ENCODE assay signal across 8 cellular contexts in the genomic region with DNA sequence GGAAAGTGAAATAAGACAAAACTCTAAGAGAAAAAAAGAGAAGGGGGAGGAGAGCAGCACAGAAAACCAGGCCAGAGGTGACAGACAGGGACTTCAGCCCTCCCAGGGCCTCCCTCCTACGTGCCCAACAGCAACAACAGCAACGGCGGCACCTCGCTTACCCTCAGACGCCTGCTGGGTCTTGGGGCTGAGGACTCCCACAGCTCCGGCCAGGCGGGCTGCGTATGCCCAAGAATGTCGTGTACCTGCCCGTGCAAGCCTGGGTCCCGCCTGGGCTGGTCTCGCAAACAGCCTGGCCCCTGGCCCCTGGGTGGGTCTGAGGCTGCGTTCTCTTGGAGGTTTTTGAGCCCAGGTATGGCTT. TPM values are rescaled to one million over a fixed set of nuclear protein-coding genes. Genes with fewer than 3 reads are reported as not detected.
DNase-seq lines count a peak whose midpoint lies in the region; ATAC-seq and TF ChIP-seq lines count a peak whose summit lies in the region.

No MANE protein-coding gene starts in this region.

- TF ChIP-seq POLR2A in ovary (IDR thresholded peaks at IDR 0.05): no peak

- CTCF ChIA-PET in A673 (lab: Charles Lee): interaction anchor here (0.6 kb wide), 1 partner anchor 99 kb away, joined by 3 read pairs; no protein-coding TSS in a partner anchor

- WGBS in esophagus, 2 donors: 0 to 2% methylated on average over 13 of the region's 13 CpGs
- 0 to 2% (median 1%) methylated on average over 13 of the region's 13 CpGs for WGBS in ovary, 3 donors

- no peaks in the 10 kb centered on the region for H3K9me3 ChIP-seq in A673 (ENCODE audit: low read depth, low read length, poor library complexity, severe bottlenecking)
- no peaks in the 10 kb centered on the region for H3K9me3 ChIP-seq in esophagus (ENCODE audit: control insufficient read depth in 2 of 2, insufficient read depth in 1 of 2, low read depth in 1 of 2, low read length in 1 of 2)
- no peaks in the 10 kb centered on the region for H3K9me3 ChIP-seq in ovary

- DNase-seq in A673 (ENCODE audit: low spot score): peak; percentile 28
- DNase-seq in HPDE6-E6E7 (ENCODE audit: extremely low spot score): peak; percentile 76
- DNase-seq in activated CD8-positive, alpha-beta memory T cell treated with anti-CD3 and anti-CD28 coated beads for 24 hours: peak; percentile 74
- DNase-seq in ovary: peak in 4 of 5 donors; percentile 46 to 61 (median 52)
- no peak for DNase-seq in kidney glomerular epithelial cell (lab: John Stamatoyannopoulos, UW)
- DNase-seq in NCI-H748 (lab: John Stamatoyannopoulos, UW; ENCODE audit: unreplicated experiment): no peak

- H3K4me3 ChIP-seq in A673 (ENCODE audit: low read depth, low read length, poor library complexity, severe bottlenecking): peak overlapping the region; percentile 54
- H3K4me3 ChIP-seq in esophagus (ENCODE audit: low read depth in 1 of 2, low read length in 2 of 2): peak overlapping the region; percentile 64 to 85
- peak overlapping the region; percentile 72 for H3K4me3 ChIP-seq in ovary

- TF ChIP-seq EP300 in ovary (IDR thresholded peaks at IDR 0.05): no peak

- H3K36me3 ChIP-seq in A673 (ENCODE audit: insufficient read depth, low read length, poor library complexity, severe bottlenecking) (no peaks in the 10 kb centered on the region), esophagus (ENCODE audit: control insufficient read depth in 2 of 2, insufficient read depth in 2 of 2, low read length in 1 of 2) (peaks cover 3 to 12% of the 10 kb centered on the region in 2 donors), ovary (no peaks in the 10 kb centered on the region)

- H3K27ac ChIP-seq in A673 (ENCODE audit: low read depth, low read length, poor library complexity, severe bottlenecking) (peak overlapping the region; percentile 86), esophagus (ENCODE audit: low read depth in 2 of 2, low read length in 1 of 2) (peak overlapping the region; percentile 94 to 98), ovary (peak overlapping the region; percentile 43 to 84)

- TSS peak; percentile 88 for BruUV-seq in A673 (replicated peaks; lab: Mats Ljungman, UMichigan)

- peaks cover 19% of the 10 kb centered on the region for H3K4me1 ChIP-seq in A673 (ENCODE audit: insufficient read depth, low read length, poor library complexity, severe bottlenecking)
- H3K4me1 ChIP-seq in esophagus (ENCODE audit: control insufficient read depth in 2 of 2, insufficient read depth in 2 of 2, low read length in 1 of 2): peaks cover 16 to 20% of the 10 kb centered on the region in 2 donors
- H3K4me1 ChIP-seq in ovary (ENCODE audit: insufficient read depth): peaks cover 27% of the 10 kb centered on the region

- no peak for TF ChIP-seq CTCF in A673 (conservative IDR thresholded peaks at IDR 0.05; ENCODE audit: low read depth, low read length)
- no peak for TF ChIP-seq CTCF in ovary (IDR thresholded peaks at IDR 0.05)

- intact Hi-C loops in A673 (cut with micrococcal nuclease; ENCODE audit: unreplicated experiment) (loop anchor here (10.0 kb wide), 1 partner anchor 523 kb away; no protein-coding TSS in a partner anchor), ovary (cut with DNase I) (loop anchor here (5.0 to 10.0 kb wide), 4 partner anchors 71 to 523 kb away; a partner anchor contains a TSS)

- H3K27me3 ChIP-seq in A673 (replicated peaks; ENCODE audit: insufficient read depth, low read depth, low read length, poor library complexity): no peaks in the 10 kb centered on the region
- H3K27me3 ChIP-seq in esophagus (ENCODE audit: control insufficient read depth in 1 of 2, insufficient read depth in 2 of 2, low read length in 2 of 2): no peaks in the 10 kb centered on the region
- H3K27me3 ChIP-seq in ovary: no peaks in the 10 kb centered on the region

- ATAC-seq in GM18867 (IDR thresholded peaks at IDR 0.05; ENCODE audit: unreplicated experiment): no peak

- POLR2A ChIA-PET in A673 (lab: Charles Lee; ENCODE audit: low non-redundant PET): no interaction called here

RNA-seq across cellular contexts. Expression of a gene that starts 30.5 kb away (rescaled TPM):
- 66.1 and 68.4 TPM in 2 replicates for total RNA-seq in A673 (2021)
- polyA plus RNA-seq in esophagus: 10 to 100 TPM; 28.4 to 45.3 TPM
- 100 to 1,000 TPM in 1 of 7 donors, 10 to 100 TPM in 6; 62.1 to 162 (median 81.9) TPM for total RNA-seq in ovary
- polyA plus RNA-seq in ovary: 10 to 100 TPM; 39.0 to 75.5 TPM

RNA-seq across cellular contexts. Expression of a gene that starts 47.4 kb away (rescaled TPM):
- total RNA-seq in A673 (2021) (0.58 and 1.2 TPM in 2 replicates), ovary (10 to 100 TPM in 6 of 7 donors, 1 to 10 TPM in 1; 8.3 to 28.8 (median 11.4) TPM)
- polyA plus RNA-seq in esophagus (1 to 10 TPM; 6.9 to 7.6 TPM), ovary (10 to 100 TPM; 17.6 to 44.0 TPM)

Comparison
In these comparisons a context has a peak if more than half of its experiments do, and no peak if none do; other contexts are left out.
1. DNase-seq: peak in A673 (single experiment), HPDE6-E6E7 (single experiment), activated CD8-positive, alpha-beta memory T cell treated with anti-CD3 and anti-CD28 coated beads for 24 hours (single experiment) and ovary (4 of 5); none in kidney glomerular epithelial cell (single experiment) and NCI-H748 (single experiment).
2. Peak in every context shown above with its lines, with median percentiles within 50 percentile points of each other: H3K27ac ChIP-seq and H3K4me3 ChIP-seq.